In genomic region chrX:112270991-112271390, GRCh38 we compare ENCODE assay signal across 37 cellular contexts.
"Had no signal": no experiment of that assay in that cellular context is flagged by ENCODE, and none has a peak within 500 bp of the region (broad histone marks: within the 10 kb centered on the region; RNA-seq: fewer than 3 reads in every experiment).

No MANE protein-coding gene starts in this region.

- H3K27me3 ChIP-seq: cardiac muscle cell, Peyer's patch, SJSA1 had no signal

- FAIRE-seq: TTC549 had no signal

- H3K27ac ChIP-seq: cardiac muscle cell, Peyer's patch, SJSA1 had no signal

- DNase-seq: activated CD4-positive, alpha-beta memory T cell treated with anti-CD3 and anti-CD28 coated beads for 36 hours; activated CD4-positive, alpha-beta T cell treated with anti-CD3 and anti-CD28 coated beads for 36 hours; activated CD4-positive, alpha-beta T cell treated with anti-CD3 and anti-CD28 coated beads, Interleukin-2, amount 10 ng/mL, durations not matched to agents 7 days and 5 days; activated CD8-positive, alpha-beta memory T cell treated with anti-CD3 and anti-CD28 coated beads, Interleukin-2, amount 50 U/mL, for 4 hours; activated effector memory CD4-positive, alpha-beta T cell treated with Interleukin-2 at 50 U/mL for 16 hours; activated naive CD4-positive, alpha-beta T cell; activated naive CD4-positive, alpha-beta T cell treated with anti-CD3 and anti-CD28 coated beads, Interleukin-2, amount 50 U/mL, for 16 hours; activated naive CD8-positive, alpha-beta T cell treated with anti-CD3 and anti-CD28 coated beads for 36 hours; activated T-cell treated with anti-CD3 and anti-CD28 coated beads for 4 hours; activated T-cell treated with anti-CD3 and anti-CD28 coated beads, Interleukin-2, amount 50 U/mL, for 4 hours; amniotic stem cell; aorta; Karpas-422; KBM-7; NCI-H1105 treated with DMSO at 0.1 percent for 48 hours; NCI-H1436; NCI-H1694; NCI-H1930; NCI-H2081 treated with DMSO at 0.1 percent for 48 hours; NCI-H2171; NCI-H446; NCI-H510A treated with DMSO at 0.1 percent for 48 hours; NCI-H526 treated with DMSO at 0.1 percent for 48 hours; NCI-H774; PC-3; Peyer's patch; RPMI8226; SHP77 treated with DMSO at 0.1 percent for 48 hours; SK-N-SH had no signal

- H3K36me3 Mint-ChIP-seq: activated CD4-positive, alpha-beta memory T cell treated with anti-CD3 and anti-CD28 coated beads for 36 hours; activated naive CD8-positive, alpha-beta T cell treated with anti-CD3 and anti-CD28 coated beads for 36 hours; WTC11 had no signal

- H3K9me3 ChIP-seq: Peyer's patch, SJSA1, SK-N-SH had no signal

- H3K27ac Mint-ChIP-seq: activated CD4-positive, alpha-beta memory T cell treated with anti-CD3 and anti-CD28 coated beads for 36 hours; activated CD4-positive, alpha-beta T cell treated with anti-CD3 and anti-CD28 coated beads for 36 hours; activated CD4-positive, alpha-beta T cell treated with anti-CD3 and anti-CD28 coated beads, Interleukin-2, amount 10 ng/mL, durations not matched to agents 7 days and 5 days; activated naive CD8-positive, alpha-beta T cell treated with anti-CD3 and anti-CD28 coated beads for 36 hours; T-helper 1 cell treated with Interleukin-12 subunit alpha and Interleukin-12 subunit beta and Interleukin-4 antibody, amounts not matched to agents 30 μg/mL and 1 μg/mL, for 36 hours; T-helper 2 cell treated with Interferon-gamma antibody and Interleukin-4, amounts not matched to agents 5 μg/mL and 100 μg/mL, for 36 hours; WTC11 had no signal

- H3K27me3 Mint-ChIP-seq: activated CD4-positive, alpha-beta memory T cell treated with anti-CD3 and anti-CD28 coated beads for 36 hours; activated CD4-positive, alpha-beta T cell treated with anti-CD3 and anti-CD28 coated beads for 36 hours; activated CD4-positive, alpha-beta T cell treated with anti-CD3 and anti-CD28 coated beads, Interleukin-2, amount 10 ng/mL, durations not matched to agents 7 days and 5 days; activated naive CD8-positive, alpha-beta T cell treated with anti-CD3 and anti-CD28 coated beads for 36 hours; central memory CD8-positive, alpha-beta T cell had no signal

- H3K4me1 ChIP-seq: Peyer's patch, SJSA1 had no signal

- H3K36me3 ChIP-seq: cardiac muscle cell, Peyer's patch, SJSA1 had no signal

- H3K4me2 ChIP-seq: SK-N-SH had no signal

- H3K9ac ChIP-seq: SK-N-SH had no signal

- H3K4me3 ChIP-seq: cardiac muscle cell, Peyer's patch, SJSA1 had no signal

- H3K4me1 Mint-ChIP-seq: activated CD4-positive, alpha-beta T cell treated with anti-CD3 and anti-CD28 coated beads for 36 hours; activated CD4-positive, alpha-beta T cell treated with anti-CD3 and anti-CD28 coated beads, Interleukin-2, amount 10 ng/mL, durations not matched to agents 7 days and 5 days; activated naive CD8-positive, alpha-beta T cell treated with anti-CD3 and anti-CD28 coated beads for 36 hours; central memory CD8-positive, alpha-beta T cell had no signal

- H3K4me3 Mint-ChIP-seq: activated CD4-positive, alpha-beta memory T cell treated with anti-CD3 and anti-CD28 coated beads for 36 hours; activated CD4-positive, alpha-beta T cell treated with anti-CD3 and anti-CD28 coated beads for 36 hours; activated CD4-positive, alpha-beta T cell treated with anti-CD3 and anti-CD28 coated beads, Interleukin-2, amount 10 ng/mL, durations not matched to agents 7 days and 5 days; activated naive CD8-positive, alpha-beta T cell treated with anti-CD3 and anti-CD28 coated beads for 36 hours; activated T-cell treated with anti-CD3 and anti-CD28 coated beads, Interleukin-2, amount 50 U/mL, for 4 hours; central memory CD8-positive, alpha-beta T cell; T-helper 1 cell treated with Interleukin-12 subunit alpha and Interleukin-12 subunit beta and Interleukin-4 antibody, amounts not matched to agents 30 μg/mL and 1 μg/mL, for 36 hours; T-helper 2 cell treated with Interferon-gamma antibody and Interleukin-4, amounts not matched to agents 5 μg/mL and 100 μg/mL, for 36 hours; WTC11 had no signal

- ATAC-seq: activated CD4-positive, alpha-beta T cell treated with anti-CD3 and anti-CD28 coated beads for 36 hours; activated CD4-positive, CD25-positive, alpha-beta regulatory T cell treated with anti-CD3 and anti-CD28 coated beads, Interleukin-2, amount 50 U/mL, for 24 hours; activated T-cell treated with anti-CD3 and anti-CD28 coated beads, Interleukin-2, amount 50 U/mL, for 4 hours; PC-3; WTC11 had no signal

- H3K9me3 Mint-ChIP-seq: activated CD4-positive, alpha-beta memory T cell treated with anti-CD3 and anti-CD28 coated beads for 36 hours; activated CD4-positive, alpha-beta T cell treated with anti-CD3 and anti-CD28 coated beads, Interleukin-2, amount 10 ng/mL, durations not matched to agents 7 days and 5 days; activated naive CD8-positive, alpha-beta T cell treated with anti-CD3 and anti-CD28 coated beads for 36 hours; activated T-cell treated with anti-CD3 and anti-CD28 coated beads, Interleukin-2, amount 50 U/mL, for 4 hours; central memory CD8-positive, alpha-beta T cell; T-helper 1 cell treated with Interleukin-12 subunit alpha and Interleukin-12 subunit beta and Interleukin-4 antibody, amounts not matched to agents 30 μg/mL and 1 μg/mL, for 36 hours; T-helper 2 cell treated with Interferon-gamma antibody and Interleukin-4, amounts not matched to agents 5 μg/mL and 100 μg/mL, for 36 hours; WTC11 had no signal
